16 cellular contexts compared by ENCODE assay signal in the genomic region with DNA sequence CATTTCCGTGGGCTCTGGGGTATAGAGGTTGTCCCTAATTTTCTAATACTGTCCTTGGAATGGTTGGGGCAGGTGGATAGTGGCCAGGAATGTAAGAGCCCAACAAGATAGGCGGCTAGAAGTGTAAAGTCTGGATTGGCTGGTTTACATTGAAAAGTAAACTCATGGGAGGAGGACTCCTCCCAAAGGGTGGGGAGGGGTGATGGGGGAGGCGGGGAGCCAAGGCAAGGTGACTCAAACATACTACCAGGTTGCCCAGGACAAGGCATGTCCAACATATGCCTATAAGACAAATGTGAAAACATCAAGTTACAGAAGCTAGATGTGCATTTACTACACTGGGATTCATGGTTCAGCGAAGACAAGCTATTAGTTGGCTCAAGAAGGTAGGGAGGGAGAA.
DNase-seq lines count a peak whose midpoint lies in the region; ATAC-seq and TF ChIP-seq lines count a peak whose summit lies in the region.
"Had no signal": no experiment of that assay in that cellular context is flagged by ENCODE, and none has a peak within 500 bp of the region (broad histone marks: within the 10 kb centered on the region; RNA-seq: fewer than 3 reads in every experiment).

No MANE protein-coding gene starts in this region.

- no peak overlapping the region for H3K27ac ChIP-seq in RWPE1
- H3K27ac ChIP-seq: 22Rv1, A549, C4-2B had no signal

- CTCF ChIA-PET in RWPE1 (lab: Yijun Ruan, JAX), result no interaction called here

- TF ChIP-seq CTCF in RWPE1 (conservative IDR thresholded peaks at IDR 0.05; ENCODE audit: low read depth), result no peak

- peak; percentile 2 for DNase-seq in RWPE1 (ENCODE audit: low spot score)
- DNase-seq in iPS-NIHi11 (ENCODE audit: low spot score), result peak; percentile 24
- no peak for DNase-seq in ecto neural progenitor cell (ENCODE audit: low spot score)
- DNase-seq in T-helper 9 cell, result no peak
- DNase-seq: AML-193; Caco-2; Calu3; CD4-positive, alpha-beta T cell; CD8-positive, alpha-beta T cell; DMS79 treated with DMSO at 0.1 percent for 48 hours; GF-D8 had no signal

- TF ChIP-seq EP300 in Ishikawa (IDR thresholded peaks at IDR 0.05; ENCODE audit: borderline replicate concordance), result no peak

- POLR2A ChIA-PET in RWPE1 (lab: Yijun Ruan, JAX; ENCODE audit: low non-redundant PET), result no interaction called here

- TF ChIP-seq RAD21 in Ishikawa (IDR thresholded peaks at IDR 0.05; ENCODE audit: low read depth), result no peak

- no peak for ATAC-seq in GM18909 (IDR thresholded peaks at IDR 0.05; ENCODE audit: poor library complexity, unreplicated experiment)
- ATAC-seq: A549; CD8-positive, alpha-beta T cell had no signal

TF ChIP-seq in Ishikawa, 13 proteins besides CTCF, POLR2A, EP300 and RAD21:
- TF ChIP-seq EGR1 (IDR thresholded peaks at IDR 0.05) (no peak), FOXM1 (IDR thresholded peaks at IDR 0.05; ENCODE audit: borderline replicate concordance, low read depth) (peak; percentile 48; the same call in 1 of the 2 replicates)

Comparison
In these comparisons a context has a peak if more than half of its experiments do, and no peak if none do; other contexts are left out.
1. DNase-seq: peak in RWPE1 (single experiment) and iPS-NIHi11 (single experiment); none in ecto neural progenitor cell (single experiment) and T-helper 9 cell (single experiment).